In genomic region chr3:133779626-133780203, GRCh38 we compare ENCODE assay signal across 7 cellular contexts. TPM values are rescaled to one million over a fixed set of nuclear protein-coding genes. Genes with fewer than 3 reads are reported as not detected.
"Had no signal": no experiment of that assay in that cellular context is flagged by ENCODE, and none has a peak within 500 bp of the region (broad histone marks: within the 10 kb centered on the region; RNA-seq: fewer than 3 reads in every experiment).

No MANE protein-coding gene starts in this region.

- H3K9me3 Mint-ChIP-seq: IgD-negative memory B cell had no signal

- H3K9ac ChIP-seq: KMS-11 had no signal

- H3K36me3 Mint-ChIP-seq: IgD-negative memory B cell had no signal

- DNase-seq: IMR-90, KBM-7, KG1 had no signal

- H3K4me2 ChIP-seq: KMS-11 had no signal

- H3K4me3 Mint-ChIP-seq: IgD-negative memory B cell had no signal

- FAIRE-seq: HTR-8/SVneo had no signal

- H3K27ac ChIP-seq: HL-60, KMS-11 had no signal

- H3K27ac Mint-ChIP-seq: IgD-negative memory B cell had no signal

- H3K4me1 Mint-ChIP-seq: IgD-negative memory B cell had no signal

RNA-seq across cellular contexts. Expression of gene TF, which starts 33.5 kb away (rescaled TPM):
- total RNA-seq: IMR-90 had no signal
- polyA plus RNA-seq: IgD-negative memory B cell had no signal
